8 cellular contexts compared by ENCODE assay signal in genomic region chr19:55585658-55586339, GRCh38. TPM values are rescaled to one million over a fixed set of nuclear protein-coding genes. Genes with fewer than 3 reads are reported as not detected.
DNase-seq lines count a peak whose midpoint lies in the region; ATAC-seq and TF ChIP-seq lines count a peak whose summit lies in the region.

No MANE protein-coding gene starts in this region.

- DNase-seq in GM13977 (ENCODE audit: low spot score) (peak; percentile 76), NCI-H524 (lab: John Stamatoyannopoulos, UW) (peak; percentile 92 to 94), head of caudate nucleus (peak; percentile 52 to 93 (median 82)), omental fat pad (ENCODE audit: low spot score) (peak; percentile 44), SKM-1 treated with dmso at 0.1 percent for 144 hours (lab: John Stamatoyannopoulos, UW; ENCODE audit: unreplicated experiment) (no peak)
- peak in 1 of 2 donors; percentile 46 for DNase-seq in activated naive CD4-positive, alpha-beta T cell treated with anti-CD3 and anti-CD28 coated beads, Interleukin-2, amount 50 U/mL, for 72 hours (ENCODE audit: low spot score in 2 of 2)

- in situ Hi-C loops in GM13977 (cut with MboI; ENCODE audit: low pct_unique_long_range_greater_than_20kb, low sequenced_read_pairs, unreplicated experiment), result no loop called here

- H3K36me3 Mint-ChIP-seq in activated naive CD4-positive, alpha-beta T cell treated with anti-CD3 and anti-CD28 coated beads, Interleukin-2, amount 50 U/mL, for 72 hours, result no peaks in the 10 kb centered on the region

- H3K9me3 Mint-ChIP-seq in activated naive CD4-positive, alpha-beta T cell treated with anti-CD3 and anti-CD28 coated beads, Interleukin-2, amount 50 U/mL, for 72 hours, result no peaks in the 10 kb centered on the region

- no peak for TF ChIP-seq CTCF in GM13977 (IDR thresholded peaks at IDR 0.05; ENCODE audit: extremely low read depth, insufficient read depth, missing control alignments)
- TF ChIP-seq CTCF in omental fat pad (IDR thresholded peaks at IDR 0.05), result no peak

- intact Hi-C loops in head of caudate nucleus (cut with DNase I), result no loop called here

- ATAC-seq in activated naive CD4-positive, alpha-beta T cell treated with anti-CD3 and anti-CD28 coated beads, Interleukin-2, amount 50 U/mL, for 72 hours, result peak; percentile 21 to 54
- peak; percentile 78 for ATAC-seq in omental fat pad (ENCODE audit: low FRiP score)
- ATAC-seq in HG02973 (IDR thresholded peaks at IDR 0.05; ENCODE audit: unreplicated experiment), result no peak
- ATAC-seq in GM18498 (IDR thresholded peaks at IDR 0.05; ENCODE audit: unreplicated experiment), result no peak

- peak overlapping the region in 1 of 2 donors; percentile 4 for H3K27ac Mint-ChIP-seq in activated naive CD4-positive, alpha-beta T cell treated with anti-CD3 and anti-CD28 coated beads, Interleukin-2, amount 50 U/mL, for 72 hours

RNA-seq across cellular contexts. Expression of gene ZNF579, which starts 5.2 kb away (rescaled TPM):
- total RNA-seq in activated naive CD4-positive, alpha-beta T cell treated with anti-CD3 and anti-CD28 coated beads, Interleukin-2, amount 50 U/mL, for 72 hours, result 10 to 100 TPM in 1 of 2 donors, 1 to 10 TPM in 1; 8.7 to 10.1 TPM
- 1 to 10 TPM; 1.3 to 4.0 (median 2.3) TPM for total RNA-seq in omental fat pad

RNA-seq across cellular contexts. Expression of gene FIZ1, which starts 13.5 kb away (rescaled TPM):
- 10 to 100 TPM; 10.2 to 12.3 TPM for total RNA-seq in activated naive CD4-positive, alpha-beta T cell treated with anti-CD3 and anti-CD28 coated beads, Interleukin-2, amount 50 U/mL, for 72 hours
- 1 to 10 TPM; 4.2 to 7.1 (median 5.0) TPM for total RNA-seq in omental fat pad

RNA-seq across cellular contexts. Expression of gene ZNF524, which starts 14.3 kb away (rescaled TPM):
- 10 to 100 TPM; 21.4 to 29.7 TPM for total RNA-seq in activated naive CD4-positive, alpha-beta T cell treated with anti-CD3 and anti-CD28 coated beads, Interleukin-2, amount 50 U/mL, for 72 hours
- total RNA-seq in omental fat pad, result 10 to 100 TPM; 15.6 to 27.5 (median 17.4) TPM

RNA-seq across cellular contexts. Expression of gene ZNF865, which starts 19.6 kb away (rescaled TPM):
- 10 to 100 TPM; 13.7 to 15.5 TPM for total RNA-seq in activated naive CD4-positive, alpha-beta T cell treated with anti-CD3 and anti-CD28 coated beads, Interleukin-2, amount 50 U/mL, for 72 hours
- total RNA-seq in omental fat pad, result 1 to 10 TPM; 2.2 to 6.3 (median 3.8) TPM

RNA-seq across cellular contexts. Expression of gene ZNF784, which starts 38.6 kb away (rescaled TPM):
- total RNA-seq in activated naive CD4-positive, alpha-beta T cell treated with anti-CD3 and anti-CD28 coated beads, Interleukin-2, amount 50 U/mL, for 72 hours, result 1 to 10 TPM; 3.6 to 3.9 TPM
- total RNA-seq in omental fat pad, result 1 to 10 TPM; 2.5 to 3.8 (median 3.2) TPM

Comparison
In these comparisons a context has a peak if more than half of its experiments do, and no peak if none do; other contexts are left out.
1. ATAC-seq: peak in activated naive CD4-positive, alpha-beta T cell treated with anti-CD3 and anti-CD28 coated beads, Interleukin-2, amount 50 U/mL, for 72 hours (2 of 2) and omental fat pad (single experiment); none in HG02973 (single experiment) and GM18498 (single experiment).